ENCODE assay signal across 17 cellular contexts in the genomic region with DNA sequence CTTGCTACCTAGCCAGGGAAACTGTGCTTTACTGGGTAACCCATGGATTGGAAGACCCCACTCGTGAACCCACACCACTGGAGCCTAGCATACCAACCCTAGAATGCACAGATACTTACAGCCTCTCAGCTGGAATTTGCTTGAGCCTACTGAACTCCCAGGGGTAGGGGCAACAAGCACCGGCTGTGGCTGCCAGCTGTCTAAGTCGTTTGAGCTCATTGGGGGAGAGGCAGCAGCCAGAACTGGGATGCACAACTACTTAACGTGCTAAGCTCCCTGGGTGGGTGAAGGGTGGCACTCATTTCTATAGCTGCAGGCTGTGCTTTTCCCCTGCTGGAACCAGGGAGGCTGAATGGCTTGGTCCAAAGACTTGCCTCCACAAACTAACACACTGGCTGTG.
DNase-seq lines count a peak whose midpoint lies in the region; FAIRE-seq lines count a peak whose summit lies in the region.
"Had no signal": no experiment of that assay in that cellular context is flagged by ENCODE, and none has a peak within 500 bp of the region (broad histone marks: within the 10 kb centered on the region; RNA-seq: fewer than 3 reads in every experiment).

No MANE protein-coding gene starts in this region.

- H3K4me3 Mint-ChIP-seq in activated naive CD4-positive, alpha-beta T cell treated with anti-CD3 and anti-CD28 coated beads, Interleukin-2, amount 10 ng/mL, durations not matched to agents 7 days and 5 days = no peak overlapping the region
- H3K4me3 Mint-ChIP-seq: CD4-positive, alpha-beta memory T cell; GM23338; H9 had no signal

- no peak overlapping the region for H2BK15ac ChIP-seq in mesenchymal stem cell (ENCODE audit: low read depth, poor library complexity, severe bottlenecking)

- no peak overlapping the region for H3K4ac ChIP-seq in mesenchymal stem cell (ENCODE audit: low read depth in 1 of 2, low read length in 2 of 2)

- no peaks in the 10 kb centered on the region for H3K4me1 ChIP-seq in mesenchymal stem cell (ENCODE audit: control insufficient read depth, insufficient read depth, low read depth, low read length)

- no peak overlapping the region for H3K18ac ChIP-seq in mesenchymal stem cell (ENCODE audit: low read depth in 1 of 2, low read length in 2 of 2)

- no peak for FAIRE-seq in urothelium cell line (lab: Jason Lieb, UNC)
- FAIRE-seq: G401.6, GM12878, GM19239 had no signal

- no peak overlapping the region for H3K23ac ChIP-seq in mesenchymal stem cell (ENCODE audit: low read length in 2 of 2)

- H3K27me3 ChIP-seq in mesenchymal stem cell (ENCODE audit: control insufficient read depth in 1 of 2, insufficient read depth in 1 of 2, low read length in 2 of 2) = no peaks in the 10 kb centered on the region

- H3K9me3 Mint-ChIP-seq in activated naive CD4-positive, alpha-beta T cell treated with anti-CD3 and anti-CD28 coated beads, Interleukin-2, amount 10 ng/mL, durations not matched to agents 7 days and 5 days = peaks cover 5% of the 10 kb centered on the region

- no peaks in the 10 kb centered on the region for H3K79me1 ChIP-seq in mesenchymal stem cell (replicated peaks; ENCODE audit: low read length, poor library complexity, severe bottlenecking)

- H2AFZ ChIP-seq in mesenchymal stem cell (ENCODE audit: low read depth, low read length) = peak overlapping the region; percentile 51
- H2AFZ ChIP-seq: GM23338 had no signal

- no peak overlapping the region for H3K4me2 ChIP-seq in mesenchymal stem cell (ENCODE audit: low read length, poor library complexity, severe bottlenecking)
- H3K4me2 ChIP-seq: GM23338 had no signal

- no peak overlapping the region for H3K4me3 ChIP-seq in mesenchymal stem cell (ENCODE audit: insufficient read depth in 1 of 2, low read depth in 1 of 2, low read length in 2 of 2)
- H3K4me3 ChIP-seq: GM12878, GM23338 had no signal

- H4K8ac ChIP-seq in mesenchymal stem cell (ENCODE audit: low read length) = no peak overlapping the region

- H3K9ac ChIP-seq in mesenchymal stem cell (ENCODE audit: low read length) = no peak overlapping the region

- CTCF ChIA-PET in activated naive CD4-positive, alpha-beta T cell treated with anti-CD3 and anti-CD28 coated beads, Interleukin-2, amount 10 ng/mL, durations not matched to agents 7 days and 5 days (lab: Charles Lee) = no interaction called here

- no peak overlapping the region for H3K14ac ChIP-seq in mesenchymal stem cell (ENCODE audit: low read length in 2 of 2)

- H3K27ac Mint-ChIP-seq in activated naive CD4-positive, alpha-beta T cell treated with anti-CD3 and anti-CD28 coated beads, Interleukin-2, amount 10 ng/mL, durations not matched to agents 7 days and 5 days = peak overlapping the region; percentile 42
- H3K27ac Mint-ChIP-seq: CD4-positive, alpha-beta memory T cell; GM23338; H9 had no signal

- H3K27ac ChIP-seq in mesenchymal stem cell (ENCODE audit: low read length, poor library complexity, severe bottlenecking) = no peak overlapping the region

- 62% methylated on average over 4 of the region's 4 CpGs for WGBS in mesenchymal stem cell

- no peaks in the 10 kb centered on the region for H3K36me3 Mint-ChIP-seq in activated naive CD4-positive, alpha-beta T cell treated with anti-CD3 and anti-CD28 coated beads, Interleukin-2, amount 10 ng/mL, durations not matched to agents 7 days and 5 days
- H3K36me3 Mint-ChIP-seq: CD4-positive, alpha-beta memory T cell had no signal

- no peak overlapping the region for H4K91ac ChIP-seq in mesenchymal stem cell (ENCODE audit: low read length)

- H2BK5ac ChIP-seq in mesenchymal stem cell (ENCODE audit: low read depth, low read length, poor library complexity, severe bottlenecking) = no peak overlapping the region

- H2BK12ac ChIP-seq in mesenchymal stem cell (ENCODE audit: low read length in 2 of 2) = no peak overlapping the region

- no peak for DNase-seq in activated naive CD4-positive, alpha-beta T cell treated with anti-CD3 and anti-CD28 coated beads, Interleukin-2, amount 10 ng/mL, durations not matched to agents 7 days and 5 days
- no peak for DNase-seq in activated naive CD4-positive, alpha-beta T cell treated with Interleukin-2 at 50 U/mL for 16 hours
- DNase-seq in NCI-H524 treated with DMSO at 0.1 percent for 48 hours (lab: John Stamatoyannopoulos, UW) (peak; percentile 85), mesenchymal stem cell (no peak), urothelium cell line (ENCODE audit: low spot score) (no peak), NCI-H2029 (lab: John Stamatoyannopoulos, UW) (no peak)
- DNase-seq: C1 segment of cervical spinal cord; Calu3; CD4-positive, alpha-beta memory T cell; COR-L47; DMS153; DND-41; H9 had no signal

- H3K27me3 Mint-ChIP-seq in activated naive CD4-positive, alpha-beta T cell treated with anti-CD3 and anti-CD28 coated beads, Interleukin-2, amount 10 ng/mL, durations not matched to agents 7 days and 5 days = no peaks in the 10 kb centered on the region

- H3K4me1 Mint-ChIP-seq in activated naive CD4-positive, alpha-beta T cell treated with anti-CD3 and anti-CD28 coated beads, Interleukin-2, amount 10 ng/mL, durations not matched to agents 7 days and 5 days = no peaks in the 10 kb centered on the region
- H3K4me1 Mint-ChIP-seq: CD4-positive, alpha-beta memory T cell; GM23338; H9 had no signal

- H2BK120ac ChIP-seq in mesenchymal stem cell (ENCODE audit: low read depth, low read length) = no peak overlapping the region

- H3K9me3 ChIP-seq in mesenchymal stem cell (ENCODE audit: control insufficient read depth, low read length) = no peaks in the 10 kb centered on the region

- H3K36me3 ChIP-seq in mesenchymal stem cell (ENCODE audit: control insufficient read depth in 1 of 2, insufficient read depth in 2 of 2, low read depth in 1 of 2, low read length in 2 of 2) = no peaks in the 10 kb centered on the region

- H2AK5ac ChIP-seq in mesenchymal stem cell (ENCODE audit: low read length, severe bottlenecking) = no peak overlapping the region
